9 cellular contexts compared by ENCODE assay signal in genomic region chr18:47174545-47175116, GRCh38.
A peak's percentile ranks its signal among the peaks of the same experiment; 100 is the strongest.
DNase-seq lines count a peak whose midpoint lies in the region; ATAC-seq and TF ChIP-seq lines count a peak whose summit lies in the region.
"Had no signal": no experiment of that assay in that cellular context is flagged by ENCODE, and none has a peak within 500 bp of the region (broad histone marks: within the 10 kb centered on the region; RNA-seq: fewer than 3 reads in every experiment).

No MANE protein-coding gene starts in this region.

- H3K36me3 ChIP-seq in GM06990 (ENCODE audit: control insufficient read depth, insufficient read depth, low read length) = no peaks in the 10 kb centered on the region

- DNase-seq in GM06990 (ENCODE audit: extremely low read depth, insufficient read length) = no peak
- peak; percentile 21 for DNase-seq in NCI-H69 (lab: John Stamatoyannopoulos, UW)
- DNase-seq in fibroblast of pulmonary artery (ENCODE audit: low read depth) = no peak
- DNase-seq in skeletal muscle cell (ENCODE audit: low read depth) = no peak
- DNase-seq in epidermal melanocyte (ENCODE audit: insufficient read length, low spot score) = no peak
- DNase-seq in central memory CD4-positive, alpha-beta T cell = no peak

- ATAC-seq in HG02884 (IDR thresholded peaks at IDR 0.05; ENCODE audit: unreplicated experiment) (no peak), GM21825 (IDR thresholded peaks at IDR 0.05; ENCODE audit: unreplicated experiment) (no peak)
- ATAC-seq: WTC11 had no signal

- H3K27me3 ChIP-seq in GM06990 (replicated peaks; ENCODE audit: control insufficient read depth, insufficient read depth, low read length) = no peaks in the 10 kb centered on the region

- TF ChIP-seq CTCF in GM06990 (IDR thresholded peaks at IDR 0.05; ENCODE audit: insufficient read depth, low read length, poor library complexity, severe bottlenecking) = no peak
- no peak for TF ChIP-seq CTCF in fibroblast of pulmonary artery (IDR thresholded peaks at IDR 0.05; ENCODE audit: low read length, missing control alignments)

- peak overlapping the region; percentile 96 for H3K4me3 ChIP-seq in GM06990 (replicated peaks; ENCODE audit: low read depth, low read length)
- peak overlapping the region; percentile 96 for H3K4me3 ChIP-seq in fibroblast of pulmonary artery (replicated peaks; ENCODE audit: low read depth, low read length)
- H3K4me3 ChIP-seq in skeletal muscle cell (ENCODE audit: low read depth, low read length) = peak overlapping the region; percentile 89
